Comparison of ENCODE assay signal across 14 cellular contexts in genomic region chr6:24926192-24926591, GRCh38. TPM values are rescaled to one million over a fixed set of nuclear protein-coding genes. Genes with fewer than 3 reads are reported as not detected.
A peak's percentile ranks its signal among the peaks of the same experiment; 100 is the strongest.
DNase-seq lines count a peak whose midpoint lies in the region; ATAC-seq and TF ChIP-seq lines count a peak whose summit lies in the region.
"Had no signal": no experiment of that assay in that cellular context is flagged by ENCODE, and none has a peak within 500 bp of the region (broad histone marks: within the 10 kb centered on the region; RNA-seq: fewer than 3 reads in every experiment).

No MANE protein-coding gene starts in this region.

- H3F3A ChIP-seq in Loucy (ENCODE audit: low read depth), result no peaks in the 10 kb centered on the region

- H3K9me2 ChIP-seq in Loucy (replicated peaks; ENCODE audit: low read depth, low read length), result no peaks in the 10 kb centered on the region

- 40 to 62% (median 56%) methylated on average over 3 of the region's 3 CpGs for WGBS in spleen, 5 donors
- 68% methylated on average over 3 of the region's 3 CpGs for WGBS in suprapubic skin

- peak overlapping the region in 5 of 8 donors; percentile 2 to 76 (median 73) for H3K27ac ChIP-seq in spleen
- no peak overlapping the region for H3K27ac ChIP-seq in suprapubic skin
- H3K27ac ChIP-seq in foreskin keratinocyte, result no peak overlapping the region
- H3K27ac ChIP-seq: epithelial cell of prostate, vagina had no signal

- H3K4me3 Mint-ChIP-seq in activated T-cell treated with anti-CD3 and anti-CD28 coated beads, Interleukin-2, amount 50 U/mL, for 24 hours, result peak overlapping the region; percentile 10
- H3K4me3 Mint-ChIP-seq in activated naive CD8-positive, alpha-beta T cell, result peak overlapping the region; percentile 74
- H3K4me3 Mint-ChIP-seq: brain had no signal

- H2AFZ ChIP-seq in Loucy (ENCODE audit: low read length), result no peak overlapping the region

- H3K27me3 Mint-ChIP-seq in activated T-cell treated with anti-CD3 and anti-CD28 coated beads, Interleukin-2, amount 50 U/mL, for 24 hours, result no peaks in the 10 kb centered on the region
- H3K27me3 Mint-ChIP-seq in activated naive CD8-positive, alpha-beta T cell, result no peaks in the 10 kb centered on the region

- no peak for ATAC-seq in foreskin keratinocyte
- ATAC-seq: Panc1 had no signal

- H3K4me2 ChIP-seq in Loucy (ENCODE audit: low read depth, low read length, poor library complexity, severe bottlenecking), result peak overlapping the region; percentile 13

- H3K4me1 Mint-ChIP-seq in activated T-cell treated with anti-CD3 and anti-CD28 coated beads, Interleukin-2, amount 50 U/mL, for 24 hours (ENCODE audit: low read depth), result peaks cover 92% of the 10 kb centered on the region
- H3K4me1 Mint-ChIP-seq in activated naive CD8-positive, alpha-beta T cell (ENCODE audit: low read depth), result peaks cover 86% of the 10 kb centered on the region

- H3K79me2 ChIP-seq in Loucy (ENCODE audit: insufficient read depth, low read length), result peaks cover 89% of the 10 kb centered on the region

- TF ChIP-seq CTCF in Loucy (conservative IDR thresholded peaks at IDR 0.05; ENCODE audit: low read length), result no peak
- no peak for TF ChIP-seq CTCF in spleen (IDR thresholded peaks at IDR 0.05 in 8 of 11, conservative IDR thresholded peaks at IDR 0.05 in 3 of 11)
- TF ChIP-seq CTCF in suprapubic skin (IDR thresholded peaks at IDR 0.05), result no peak
- TF ChIP-seq CTCF in foreskin keratinocyte (conservative IDR thresholded peaks at IDR 0.05), result no peak

- H3K9me3 ChIP-seq in Loucy (ENCODE audit: insufficient read depth, low read depth, low read length) (no peaks in the 10 kb centered on the region), spleen (no peaks in the 10 kb centered on the region), suprapubic skin (no peaks in the 10 kb centered on the region)
- H3K9me3 ChIP-seq: vagina had no signal

- H4K20me1 ChIP-seq in Loucy (ENCODE audit: insufficient read depth, low read length, poor library complexity, severe bottlenecking), result peaks cover 11% of the 10 kb centered on the region

- TF ChIP-seq POLR2A in spleen (IDR thresholded peaks at IDR 0.05) (no peak), suprapubic skin (IDR thresholded peaks at IDR 0.05) (no peak)

- H3K36me3 Mint-ChIP-seq in activated T-cell treated with anti-CD3 and anti-CD28 coated beads, Interleukin-2, amount 50 U/mL, for 24 hours (ENCODE audit: low read depth), result peaks cover 4% of the 10 kb centered on the region
- H3K36me3 Mint-ChIP-seq in activated naive CD8-positive, alpha-beta T cell, result peaks cover 5% of the 10 kb centered on the region
- H3K36me3 Mint-ChIP-seq: brain had no signal

- H3K4me3 ChIP-seq in Loucy (ENCODE audit: low read length, poor library complexity, severe bottlenecking) (no peak overlapping the region), spleen (peak overlapping the region in 2 of 8 donors; percentile 13 to 53), suprapubic skin (no peak overlapping the region)
- H3K4me3 ChIP-seq: lung, vagina had no signal

- H3K36me3 ChIP-seq in Loucy (ENCODE audit: insufficient read depth, low read length) (no peaks in the 10 kb centered on the region), spleen (peaks cover 0 to 77% (median 0%) of the 10 kb centered on the region in 6 donors), suprapubic skin (no peaks in the 10 kb centered on the region)
- H3K36me3 ChIP-seq: vagina had no signal

- intact Hi-C loops in spleen (cut with DNase I; ENCODE audit: low total_unique reads), result no loop called here

- peaks cover 6% of the 10 kb centered on the region for H3K9me3 Mint-ChIP-seq in activated T-cell treated with anti-CD3 and anti-CD28 coated beads, Interleukin-2, amount 50 U/mL, for 24 hours
- peaks cover 5% of the 10 kb centered on the region for H3K9me3 Mint-ChIP-seq in activated naive CD8-positive, alpha-beta T cell (ENCODE audit: low read depth)

- H3K4me1 ChIP-seq in Loucy (ENCODE audit: insufficient read depth, low read length, poor library complexity, severe bottlenecking) (peaks cover 25% of the 10 kb centered on the region), spleen (peaks cover 39 to 96% (median 93%) of the 10 kb centered on the region in 6 donors), suprapubic skin (peaks cover 6% of the 10 kb centered on the region), foreskin keratinocyte (no peaks in the 10 kb centered on the region)

- TF ChIP-seq EP300 in suprapubic skin (IDR thresholded peaks at IDR 0.05), result no peak

- H3K27me3 ChIP-seq in Loucy (ENCODE audit: insufficient read depth, low read length, poor library complexity, severe bottlenecking) (no peaks in the 10 kb centered on the region), spleen (replicated peaks in 1 of 7) (no peaks in the 10 kb centered on the region), suprapubic skin (no peaks in the 10 kb centered on the region), foreskin keratinocyte (peaks cover 21% of the 10 kb centered on the region)
- H3K27me3 ChIP-seq: vagina had no signal

- no peak overlapping the region for H3K9ac ChIP-seq in Loucy (ENCODE audit: low read depth, low read length, poor library complexity, severe bottlenecking)

- peak overlapping the region; percentile 84 for H3K27ac Mint-ChIP-seq in activated T-cell treated with anti-CD3 and anti-CD28 coated beads, Interleukin-2, amount 50 U/mL, for 24 hours
- peak overlapping the region; percentile 93 for H3K27ac Mint-ChIP-seq in activated naive CD8-positive, alpha-beta T cell
- H3K27ac Mint-ChIP-seq: brain had no signal

- no peak for DNase-seq in activated T-cell treated with anti-CD3 and anti-CD28 coated beads, Interleukin-2, amount 50 U/mL, for 24 hours
- no peak for DNase-seq in activated T-cell treated with anti-CD3 and anti-CD28 coated beads for 4 hours
- no peak for DNase-seq in spleen
- no peak for DNase-seq in putamen (ENCODE audit: low spot score)
- DNase-seq in suprapubic skin (ENCODE audit: low spot score in 2 of 2), result no peak
- no peak for DNase-seq in foreskin keratinocyte
- DNase-seq: NCI-H2081 treated with DMSO at 0.1 percent for 48 hours had no signal

RNA-seq across cellular contexts. Expression of gene RIPOR2, which starts 9.6 kb away (rescaled TPM):
- total RNA-seq in spleen (100 to 1,000 TPM; 128 to 247 (median 172) TPM), suprapubic skin (10 to 100 TPM in 3 of 4 donors, 1 to 10 TPM in 1; 3.8 to 12.8 (median 11.4) TPM), foreskin keratinocyte (0.04 TPM in 1 of 2 replicates, not detected in the other)
- polyA plus RNA-seq in spleen (10 to 100 TPM; 40.6 to 43.4 (median 41.2) TPM), foreskin keratinocyte (not detected in 2 replicates)

Comparison
In these comparisons a context has a peak if more than half of its experiments do, and no peak if none do; other contexts are left out.
1. H3K27ac ChIP-seq: peak in spleen (5 of 8); none in suprapubic skin (single experiment) and foreskin keratinocyte (single experiment).
2. RNA of gene RIPOR2, which starts 9.6 kb away (total RNA-seq): 128 to 247 TPM in spleen; 3.8 to 12.8 TPM in suprapubic skin and 0.04 TPM in foreskin keratinocyte; every median in the first group is over 4 times any median in the second.